Comparison of ENCODE assay signal across 1 cellular context in genomic region chr12:56677680-56678079, GRCh38.
TF ChIP-seq lines count a peak whose summit lies in the region.

No MANE protein-coding gene starts in this region.

TF ChIP-seq in GM23338, 12 proteins besides CTCF, POLR2A, EP300 and RAD21 (continued from another document):
- TF ChIP-seq REST (IDR thresholded peaks at IDR 0.05; ENCODE audit: unreplicated experiment) (no peak), ZNF331 (CRISPR knock-in tag; IDR thresholded peaks at IDR 0.05; ENCODE audit: low read depth) (no peak), STAT1 (IDR thresholded peaks at IDR 0.05; ENCODE audit: unreplicated experiment) (no peak), CREB1 (CRISPR knock-in tag; IDR thresholded peaks at IDR 0.05; ENCODE audit: low read depth) (no peak), ZNF462 (CRISPR knock-in tag; IDR thresholded peaks at IDR 0.05) (no peak)
